In genomic region chr5:168057905-168058304, GRCh38 we compare ENCODE assay signal across 21 cellular contexts.
"Had no signal": no experiment of that assay in that cellular context is flagged by ENCODE, and none has a peak within 500 bp of the region (broad histone marks: within the 10 kb centered on the region; RNA-seq: fewer than 3 reads in every experiment).

No MANE protein-coding gene starts in this region.

- H3K27ac ChIP-seq: esophagus muscularis mucosa, lower lobe of right lung, sigmoid colon, spleen, testis had no signal

- ATAC-seq: activated T-helper 17 cell treated with anti-CD3 and anti-CD28 coated beads, Interleukin-2, amount 50 U/mL, for 72 hours; lower lobe of right lung; stimulated activated memory B cell treated with anti-CD40 and anti-IgM and Interleukin-4, amounts not matched to agents 10 μg/mL and 1 μg/mL and 100 μg/mL, for 72 hours had no signal

- H3K36me3 ChIP-seq: esophagus muscularis mucosa, lower lobe of right lung, sigmoid colon, spleen had no signal

- DNase-seq: activated B cell treated with CpG ODN at 0.5 μM for 24 hours; activated CD4-positive, alpha-beta memory T cell treated with anti-CD3 and anti-CD28 coated beads, Interleukin-2, amount 10 ng/mL, durations not matched to agents 7 days and 5 days; activated CD4-positive, alpha-beta T cell treated with anti-CD3 and anti-CD28 coated beads for 48 hours; activated naive CD4-positive, alpha-beta T cell; activated naive CD8-positive, alpha-beta T cell treated with anti-CD3 and anti-CD28 coated beads for 36 hours; activated T-cell treated with anti-CD3 and anti-CD28 coated beads, Interleukin-2, amount 50 U/mL, for 1 hour; amniotic stem cell; effector CD8-positive, alpha-beta T cell; heart right ventricle; lower lobe of right lung; midbrain; nephron progenitor cell; occipital lobe; posterior cingulate gyrus; sigmoid colon; spleen; stimulated activated CD4-positive, alpha-beta T cell treated with anti-CD3 and anti-CD28 coated beads, Interleukin-4, amount 100 ng/mL, for 4 hours; testis had no signal

- H3K9me3 ChIP-seq: esophagus muscularis mucosa, heart right ventricle, lower lobe of right lung, sigmoid colon, testis had no signal

- H3K4me1 ChIP-seq: esophagus muscularis mucosa, lower lobe of right lung, sigmoid colon, spleen had no signal

- H3K4me3 ChIP-seq: esophagus muscularis mucosa, heart right ventricle, lower lobe of right lung, sigmoid colon, spleen, testis had no signal

- H3K27me3 ChIP-seq: esophagus muscularis mucosa, heart right ventricle, sigmoid colon, testis had no signal
